ENCODE assay signal across 8 cellular contexts in genomic region chr16:83458612-83459011, GRCh38.
DNase-seq lines count a peak whose midpoint lies in the region; ATAC-seq and TF ChIP-seq lines count a peak whose summit lies in the region.

No MANE protein-coding gene starts in this region.

- no peaks in the 10 kb centered on the region for H3K9me3 Mint-ChIP-seq in activated B cell treated with CpG ODN at 0.5 μM for 24 hours
- no peaks in the 10 kb centered on the region for H3K9me3 Mint-ChIP-seq in T-helper 2 cell treated with Interferon-gamma antibody and Interleukin-4, amounts not matched to agents 5 μg/mL and 100 μg/mL, for 36 hours

- no peaks in the 10 kb centered on the region for H3K27me3 Mint-ChIP-seq in activated B cell treated with CpG ODN at 0.5 μM for 24 hours
- no peaks in the 10 kb centered on the region for H3K27me3 Mint-ChIP-seq in T-helper 2 cell treated with Interferon-gamma antibody and Interleukin-4, amounts not matched to agents 5 μg/mL and 100 μg/mL, for 36 hours (ENCODE audit: low read depth)

- 63 to 77% (median 67%) methylated on average over 4 of the region's 4 CpGs for WGBS in stomach, 5 donors

- H3K4me3 ChIP-seq in stomach = no peak overlapping the region

- no peaks in the 10 kb centered on the region for H3K4me1 Mint-ChIP-seq in activated B cell treated with CpG ODN at 0.5 μM for 24 hours
- no peaks in the 10 kb centered on the region for H3K4me1 Mint-ChIP-seq in T-helper 2 cell treated with Interferon-gamma antibody and Interleukin-4, amounts not matched to agents 5 μg/mL and 100 μg/mL, for 36 hours (ENCODE audit: low read depth)

- H3K27ac ChIP-seq in stomach = no peak overlapping the region

- no peaks in the 10 kb centered on the region for H3K36me3 ChIP-seq in stomach

- H3K4me3 Mint-ChIP-seq in activated B cell treated with CpG ODN at 0.5 μM for 24 hours = no peak overlapping the region
- no peak overlapping the region for H3K4me3 Mint-ChIP-seq in T-helper 2 cell treated with Interferon-gamma antibody and Interleukin-4, amounts not matched to agents 5 μg/mL and 100 μg/mL, for 36 hours

- intact Hi-C loops in activated B cell treated with CpG ODN at 0.5 μM for 24 hours (cut with micrococcal nuclease) = no loop called here
- intact Hi-C loops in stomach (cut with DNase I; ENCODE audit: low total_unique reads) = no loop called here

- H3K9me3 ChIP-seq in stomach = no peaks in the 10 kb centered on the region

- in situ Hi-C loops in ACHN (cut with HindIII; ENCODE audit: low pct_ligation_motif_present, low pct_unique_long_range_greater_than_20kb, low sequenced_read_pairs) = no loop called here

- CTCF ChIA-PET in activated B cell treated with CpG ODN at 0.5 μM for 24 hours (lab: Charles Lee) = no interaction called here

- no peak overlapping the region for H3K27ac Mint-ChIP-seq in activated B cell treated with CpG ODN at 0.5 μM for 24 hours
- H3K27ac Mint-ChIP-seq in T-helper 2 cell treated with Interferon-gamma antibody and Interleukin-4, amounts not matched to agents 5 μg/mL and 100 μg/mL, for 36 hours = no peak overlapping the region

- no peak for TF ChIP-seq CTCF in activated B cell treated with CpG ODN at 0.5 μM for 24 hours (IDR thresholded peaks at IDR 0.05)
- TF ChIP-seq CTCF in stomach (IDR thresholded peaks at IDR 0.05) = no peak

- H3K4me1 ChIP-seq in stomach = no peaks in the 10 kb centered on the region

- TF ChIP-seq EP300 in stomach (IDR thresholded peaks at IDR 0.05) = no peak

- no peak for TF ChIP-seq POLR2A in stomach (IDR thresholded peaks at IDR 0.05)

- DNase-seq in ACHN (peak; percentile 24), GM19238 (ENCODE audit: insufficient read length, low spot score) (peak; percentile 39), activated B cell treated with CpG ODN at 0.5 μM for 24 hours (no peak), stomach (no peak), GDM1 (lab: John Stamatoyannopoulos, UW) (no peak), D341Med (ENCODE audit: low spot score) (no peak)
- DNase-seq in T-helper 2 cell treated with Interferon-gamma antibody and Interleukin-4, amounts not matched to agents 5 μg/mL and 100 μg/mL, for 36 hours (ENCODE audit: low spot score) = no peak

- ATAC-seq in HG03039 (IDR thresholded peaks at IDR 0.05; ENCODE audit: unreplicated experiment) = peak; percentile 65
- ATAC-seq in activated B cell treated with CpG ODN at 0.5 μM for 24 hours (ENCODE audit: low read depth) = peak; percentile 18

- POLR2A ChIA-PET in activated B cell treated with CpG ODN at 0.5 μM for 24 hours (lab: Charles Lee) = no interaction called here

- H3K36me3 Mint-ChIP-seq in activated B cell treated with CpG ODN at 0.5 μM for 24 hours (ENCODE audit: low read depth) = no peaks in the 10 kb centered on the region
- no peaks in the 10 kb centered on the region for H3K36me3 Mint-ChIP-seq in T-helper 2 cell treated with Interferon-gamma antibody and Interleukin-4, amounts not matched to agents 5 μg/mL and 100 μg/mL, for 36 hours (ENCODE audit: low read depth)

- peaks cover 0 to 7% (median 0%) of the 10 kb centered on the region in 3 donors for H3K27me3 ChIP-seq in stomach

Comparison
In these comparisons a context has a peak if more than half of its experiments do, and no peak if none do; other contexts are left out.
1. DNase-seq: peak in ACHN (single experiment) and GM19238 (single experiment); none in activated B cell treated with CpG ODN at 0.5 μM for 24 hours (single experiment), stomach (single experiment), GDM1 (single experiment), T-helper 2 cell treated with Interferon-gamma antibody and Interleukin-4, amounts not matched to agents 5 μg/mL and 100 μg/mL, for 36 hours (single experiment) and D341Med (single experiment).